In the genomic region with DNA sequence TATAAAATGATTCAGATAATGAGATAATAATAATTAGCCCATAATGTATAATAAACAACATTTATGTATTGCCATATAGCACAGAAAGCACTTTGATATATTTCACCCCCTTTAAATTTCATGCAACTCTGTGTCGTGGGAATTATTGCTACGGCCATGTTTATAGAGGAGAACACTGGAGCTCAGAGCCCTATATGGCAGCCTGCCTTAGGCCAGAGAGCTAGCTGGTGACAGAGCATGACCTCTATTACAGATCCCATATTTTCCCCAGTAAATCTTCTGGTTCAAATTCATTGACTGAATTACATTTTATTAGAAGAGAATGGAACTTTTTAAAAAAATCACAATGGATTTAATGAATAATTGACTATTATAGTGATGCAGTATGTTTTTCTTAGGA, we compare ENCODE assay signal across 28 cellular contexts.
"Had no signal": no experiment of that assay in that cellular context is flagged by ENCODE, and none has a peak within 500 bp of the region (broad histone marks: within the 10 kb centered on the region; RNA-seq: fewer than 3 reads in every experiment).

No MANE protein-coding gene starts in this region.

- DNase-seq: activated B cell treated with CpG ODN at 0.5 μM for 24 hours; activated CD4-positive, alpha-beta T cell treated with anti-CD3 and anti-CD28 coated beads for 1 hour; activated CD4-positive, alpha-beta T cell treated with anti-CD3 and anti-CD28 coated beads, Interleukin-2, amount 10 ng/mL, durations not matched to agents 24 days and 14 days; activated CD4-positive, alpha-beta T cell treated with anti-CD3 and anti-CD28 coated beads, Interleukin-2, amount 50 U/mL, for 48 hours; activated CD8-positive, alpha-beta memory T cell treated with anti-CD3 and anti-CD28 coated beads, Interleukin-2, amount 10 ng/mL, durations not matched to agents 7 days and 5 days; activated effector memory CD4-positive, alpha-beta T cell treated with anti-CD3 and anti-CD28 coated beads, Interleukin-2, amount 50 U/mL, for 16 hours; activated naive CD4-positive, alpha-beta T cell treated with Interleukin-2 at 50 U/mL for 16 hours; activated naive CD8-positive, alpha-beta T cell treated with anti-CD3 and anti-CD28 coated beads, Interleukin-2, amount 50 U/mL, for 24 hours; activated T-cell treated with anti-CD3 and anti-CD28 coated beads, Interleukin-2, amount 50 U/mL, for 4 hours; amniotic stem cell; body of pancreas; IMR-90; Kasumi-1; KBM-7; NCI-H1105 treated with DMSO at 0.1 percent for 48 hours; NCI-H1436 treated with DMSO at 0.1 percent for 48 hours; NCI-H187; NCI-H2081; NCI-H510A treated with DMSO at 0.1 percent for 48 hours; NCI-H69; NK-92 treated with Interleukin-12 subunit alpha and Interleukin-12 subunit beta, amount 100 ng/mL, for 24 hours; OCI-M1; RPMI8226; SHP77 had no signal

- H3K27me3 ChIP-seq: ascending aorta, body of pancreas, SJSA1 had no signal

- H3K4me1 ChIP-seq: ascending aorta had no signal

- H3K9me3 ChIP-seq: ascending aorta, body of pancreas, SJSA1 had no signal

- H3K27ac ChIP-seq: ascending aorta, body of pancreas, SJSA1 had no signal

- ATAC-seq: activated CD8-positive, alpha-beta memory T cell treated with anti-CD3 and anti-CD28 coated beads, Interleukin-2, amount 10 ng/mL, durations not matched to agents 7 days and 5 days; activated naive CD4-positive, alpha-beta T cell treated with anti-CD3 and anti-CD28 coated beads, Interleukin-2, amount 50 U/mL, for 72 hours; activated naive CD8-positive, alpha-beta T cell treated with anti-CD3 and anti-CD28 coated beads, Interleukin-2, amount 50 U/mL, for 24 hours; activated T-cell treated with anti-CD3 and anti-CD28 coated beads, Interleukin-2, amount 50 U/mL, for 4 hours; body of pancreas; Panc1 had no signal

- H3K4me3 ChIP-seq: ascending aorta, body of pancreas, SJSA1 had no signal

- H3K36me3 ChIP-seq: ascending aorta, SJSA1 had no signal
